Comparison of ENCODE assay signal across 9 cellular contexts in genomic region chr9:105385372-105385985, GRCh38.
A peak's percentile ranks its signal among the peaks of the same experiment; 100 is the strongest.
DNase-seq lines count a peak whose midpoint lies in the region; ATAC-seq and TF ChIP-seq lines count a peak whose summit lies in the region.
"Had no signal": no experiment of that assay in that cellular context is flagged by ENCODE, and none has a peak within 500 bp of the region (broad histone marks: within the 10 kb centered on the region; RNA-seq: fewer than 3 reads in every experiment).

No MANE protein-coding gene starts in this region.

- no peak for TF ChIP-seq POLR2A in prostate gland (IDR thresholded peaks at IDR 0.05)

- H3K4me1 ChIP-seq in prostate gland (replicated peaks) = no peaks in the 10 kb centered on the region

- peak; percentile 98 for ATAC-seq in GM18858 (IDR thresholded peaks at IDR 0.05; ENCODE audit: unreplicated experiment)
- ATAC-seq in HG02588 (IDR thresholded peaks at IDR 0.05; ENCODE audit: unreplicated experiment) = peak; percentile 95

- TF ChIP-seq CTCF in prostate gland (IDR thresholded peaks at IDR 0.05) = no peak

- H3K36me3 ChIP-seq in prostate gland = no peaks in the 10 kb centered on the region

- H3K4me3 ChIP-seq in prostate gland = peak overlapping the region; percentile 23 to 24
- H3K4me3 ChIP-seq: lung had no signal

- no peaks in the 10 kb centered on the region for H3K9me3 ChIP-seq in prostate gland

- intact Hi-C loops in prostate gland (cut with DNase I) = no loop called here

- H3K27me3 ChIP-seq in prostate gland (replicated peaks; ENCODE audit: insufficient read depth) = no peaks in the 10 kb centered on the region

- WGBS in prostate gland = 5% methylated on average over 9 of the region's 9 CpGs

- DNase-seq in NAMALWA (ENCODE audit: low spot score) (peak; percentile 74), amniotic epithelial cell (ENCODE audit: low read depth) (peak; percentile 51), prostate gland (ENCODE audit: low spot score) (peak; percentile 45), iPS-NIHi7 (ENCODE audit: extremely low spot score) (no peak), islet precursor cell (no peak), retina (no peak)

- peak overlapping the region; percentile 17 to 66 for H3K27ac ChIP-seq in prostate gland

Comparison
In these comparisons a context has a peak if more than half of its experiments do, and no peak if none do; other contexts are left out.
1. DNase-seq: peak in NAMALWA (single experiment), amniotic epithelial cell (single experiment) and prostate gland (single experiment); none in iPS-NIHi7 (single experiment), islet precursor cell (single experiment) and retina (single experiment).